Comparison of ENCODE assay signal across 18 cellular contexts in the genomic region with DNA sequence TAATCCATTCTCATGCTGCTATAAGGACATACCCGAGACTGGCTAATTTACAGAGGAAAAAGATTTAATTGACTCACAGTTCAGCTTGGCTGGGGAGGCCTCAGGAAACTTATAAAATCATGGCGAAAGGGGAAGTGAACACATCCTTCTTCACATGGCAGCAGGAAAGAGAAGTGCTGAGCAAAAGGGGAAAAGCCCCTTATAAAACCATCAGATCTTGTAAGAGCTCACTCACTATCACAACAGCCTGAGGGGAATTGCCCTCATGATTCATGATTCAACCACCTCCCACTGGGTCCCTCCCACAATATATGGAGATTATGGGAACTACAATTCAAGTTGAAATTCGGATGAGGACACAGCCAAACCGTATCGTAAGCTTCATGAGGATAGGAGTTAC. TPM values are rescaled to one million over a fixed set of nuclear protein-coding genes. Genes with fewer than 3 reads are reported as not detected.
DNase-seq lines count a peak whose midpoint lies in the region; ATAC-seq, FAIRE-seq and TF ChIP-seq lines count a peak whose summit lies in the region.
"Had no signal": no experiment of that assay in that cellular context is flagged by ENCODE, and none has a peak within 500 bp of the region (broad histone marks: within the 10 kb centered on the region; RNA-seq: fewer than 3 reads in every experiment).

No MANE protein-coding gene starts in this region.

- H3K27me3 ChIP-seq in A673 (replicated peaks; ENCODE audit: insufficient read depth, low read depth, low read length, poor library complexity) (peaks cover 22% of the 10 kb centered on the region), HUES48 (ENCODE audit: control insufficient read depth, insufficient read depth, low read length) (peaks cover 2% of the 10 kb centered on the region; the same call in 1 of the 2 replicates), astrocyte (ENCODE audit: insufficient read depth, low read length) (no peaks in the 10 kb centered on the region), hepatocyte (no peaks in the 10 kb centered on the region)
- H3K27me3 ChIP-seq: adrenal gland had no signal

- no peak overlapping the region for H3K4me3 ChIP-seq in A673 (ENCODE audit: low read depth, low read length, poor library complexity, severe bottlenecking)
- H3K4me3 ChIP-seq in HUES48 (ENCODE audit: low read depth, low read length) = no peak overlapping the region
- no peak overlapping the region for H3K4me3 ChIP-seq in astrocyte (ENCODE audit: insufficient read depth, low read depth, low read length)
- H3K4me3 ChIP-seq in hepatocyte = no peak overlapping the region
- H3K4me3 ChIP-seq: adrenal gland had no signal

- no TSS peak for BruUV-seq in A673 (replicated peaks; lab: Mats Ljungman, UMichigan)

- H3K27ac ChIP-seq in A673 (ENCODE audit: low read depth, low read length, poor library complexity, severe bottlenecking) (peak overlapping the region; percentile 47), HUES48 (ENCODE audit: low read depth, low read length) (peak overlapping the region; percentile 44), astrocyte (ENCODE audit: low read depth, low read length) (peak overlapping the region; percentile 48), hepatocyte (peak overlapping the region; percentile 61)
- H3K27ac ChIP-seq: adrenal gland had no signal

- no peak overlapping the region for H3K27ac Mint-ChIP-seq in astrocyte (ENCODE audit: unreplicated experiment)
- no peak overlapping the region for H3K27ac Mint-ChIP-seq in activated T-cell treated with anti-CD3 and anti-CD28 coated beads, Interleukin-2, amount 50 U/mL, for 72 hours

- no peaks in the 10 kb centered on the region for H3K9me2 ChIP-seq in hepatocyte (replicated peaks; ENCODE audit: insufficient read depth)
- H3K9me2 ChIP-seq: SK-N-SH had no signal

- H3K79me2 ChIP-seq in astrocyte (ENCODE audit: insufficient read depth, low read length) (no peaks in the 10 kb centered on the region), hepatocyte (peaks cover 4% of the 10 kb centered on the region)

- H3K4me1 ChIP-seq in A673 (ENCODE audit: insufficient read depth, low read length, poor library complexity, severe bottlenecking) = peaks cover 4% of the 10 kb centered on the region
- peaks cover 38% of the 10 kb centered on the region for H3K4me1 ChIP-seq in HUES48 (ENCODE audit: control insufficient read depth, insufficient read depth, low read length)
- H3K4me1 ChIP-seq in astrocyte (ENCODE audit: insufficient read depth, low read length) = peaks cover 6% of the 10 kb centered on the region
- peaks cover 18% of the 10 kb centered on the region for H3K4me1 ChIP-seq in hepatocyte (ENCODE audit: insufficient read depth)

- H3K4me2 ChIP-seq in astrocyte (ENCODE audit: low read length) (peak overlapping the region; percentile 23), hepatocyte (peak overlapping the region; percentile 32)
- H3K4me2 ChIP-seq: SK-N-SH had no signal

- no peak for TF ChIP-seq CTCF in A673 (conservative IDR thresholded peaks at IDR 0.05; ENCODE audit: low read depth, low read length)
- TF ChIP-seq CTCF in astrocyte (IDR thresholded peaks at IDR 0.05; ENCODE audit: insufficient read depth, low read depth, low read length) = no peak
- no peak for TF ChIP-seq CTCF in hepatocyte (IDR thresholded peaks at IDR 0.05; ENCODE audit: poor library complexity)

- H3K9me3 ChIP-seq in A673 (ENCODE audit: low read depth, low read length, poor library complexity, severe bottlenecking) (no peaks in the 10 kb centered on the region), HUES48 (ENCODE audit: control insufficient read depth, insufficient read depth, low read length) (no peaks in the 10 kb centered on the region), astrocyte (ENCODE audit: insufficient read depth, low read depth, low read length) (no peaks in the 10 kb centered on the region), hepatocyte (ENCODE audit: low read depth) (no peaks in the 10 kb centered on the region)
- H3K9me3 ChIP-seq: adrenal gland, SK-N-SH had no signal

- no peak for FAIRE-seq in astrocyte (lab: Jason Lieb, UNC)
- FAIRE-seq: HTR-8/SVneo had no signal

- H3K27me3 Mint-ChIP-seq in astrocyte (ENCODE audit: low read depth, unreplicated experiment) = peaks cover 14% of the 10 kb centered on the region
- H3K27me3 Mint-ChIP-seq in activated T-cell treated with anti-CD3 and anti-CD28 coated beads, Interleukin-2, amount 50 U/mL, for 72 hours (ENCODE audit: low read depth) = peaks cover 70% of the 10 kb centered on the region

- H3K9me3 Mint-ChIP-seq in astrocyte (ENCODE audit: unreplicated experiment) = no peaks in the 10 kb centered on the region
- no peaks in the 10 kb centered on the region for H3K9me3 Mint-ChIP-seq in activated T-cell treated with anti-CD3 and anti-CD28 coated beads, Interleukin-2, amount 50 U/mL, for 72 hours

- no peak overlapping the region for H3K4me3 Mint-ChIP-seq in astrocyte (ENCODE audit: unreplicated experiment)
- H3K4me3 Mint-ChIP-seq in activated T-cell treated with anti-CD3 and anti-CD28 coated beads, Interleukin-2, amount 50 U/mL, for 72 hours = no peak overlapping the region

- no peak for ATAC-seq in activated T-cell treated with anti-CD3 and anti-CD28 coated beads, Interleukin-2, amount 50 U/mL, for 72 hours (replicated peaks in 1 of 2)
- no peak for ATAC-seq in GM18498 (IDR thresholded peaks at IDR 0.05; ENCODE audit: unreplicated experiment)

- H3K36me3 Mint-ChIP-seq in astrocyte (ENCODE audit: low read depth, unreplicated experiment) = no peaks in the 10 kb centered on the region
- peaks cover 0 to 5% of the 10 kb centered on the region in 2 donors for H3K36me3 Mint-ChIP-seq in activated T-cell treated with anti-CD3 and anti-CD28 coated beads, Interleukin-2, amount 50 U/mL, for 72 hours (ENCODE audit: insufficient read depth in 2 of 2)

- CTCF ChIA-PET in A673 (lab: Charles Lee) = interaction anchor here (0.6 to 0.9 kb wide), 2 partner anchors 17 kb away, joined by 7 to 21 read pairs; no protein-coding TSS in a partner anchor

- WGBS in hepatocyte (ENCODE audit: low lambda C conversion rate, missing lambda C conversion rate) = 46% methylated on average over 5 of the region's 5 CpGs

- intact Hi-C loops in A673 (cut with micrococcal nuclease; ENCODE audit: unreplicated experiment) = no loop called here

- H3K9ac ChIP-seq in HUES48 (ENCODE audit: low read depth, low read length) (no peak overlapping the region), astrocyte (ENCODE audit: low read length) (peak overlapping the region; percentile 25)
- H3K9ac ChIP-seq: SK-N-SH had no signal

- H4K20me1 ChIP-seq in astrocyte (ENCODE audit: insufficient read depth, low read length) (no peaks in the 10 kb centered on the region), hepatocyte (ENCODE audit: insufficient read depth, poor library complexity, severe bottlenecking) (no peaks in the 10 kb centered on the region)

- H2AFZ ChIP-seq in astrocyte (ENCODE audit: low read depth, low read length) = no peak overlapping the region
- no peak overlapping the region for H2AFZ ChIP-seq in hepatocyte

- peak; percentile 73 for DNase-seq in A673 (ENCODE audit: low spot score)
- DNase-seq in astrocyte (ENCODE audit: low read depth) = no peak
- DNase-seq in hepatocyte (ENCODE audit: low spot score) = no peak
- no peak for DNase-seq in retina
- DNase-seq in NCI-H1092 (lab: John Stamatoyannopoulos, UW) = no peak
- DNase-seq in activated T-cell treated with anti-CD3 and anti-CD28 coated beads, Interleukin-2, amount 50 U/mL, for 72 hours = no peak
- DNase-seq: activated CD4-positive, CD25-positive, alpha-beta regulatory T cell; adrenal gland; DMS53; effector memory CD4-positive, alpha-beta T cell; H7; NCI-H187; NCI-H774; posterior cingulate gyrus; SK-N-SH had no signal

- peaks cover 4% of the 10 kb centered on the region for H3K4me1 Mint-ChIP-seq in astrocyte (ENCODE audit: low read depth, unreplicated experiment)
- H3K4me1 Mint-ChIP-seq in activated T-cell treated with anti-CD3 and anti-CD28 coated beads, Interleukin-2, amount 50 U/mL, for 72 hours (ENCODE audit: low read depth) = peaks cover 25% of the 10 kb centered on the region

- POLR2A ChIA-PET in A673 (lab: Charles Lee; ENCODE audit: low non-redundant PET) = no interaction called here

- H3K36me3 ChIP-seq in A673 (ENCODE audit: insufficient read depth, low read length, poor library complexity, severe bottlenecking) (no peaks in the 10 kb centered on the region), HUES48 (ENCODE audit: control insufficient read depth, insufficient read depth, low read length) (no peaks in the 10 kb centered on the region), astrocyte (ENCODE audit: insufficient read depth, low read length) (no peaks in the 10 kb centered on the region), hepatocyte (replicated peaks; ENCODE audit: insufficient read depth, low read depth) (no peaks in the 10 kb centered on the region)
- H3K36me3 ChIP-seq: adrenal gland had no signal

RNA-seq across cellular contexts. Expression of gene CYB5R2, which starts 3.8 kb away (rescaled TPM):
- total RNA-seq in A673 (2021) (6.2 and 6.9 TPM in 2 replicates), astrocyte (6.6 and 11.9 TPM in 2 replicates), hepatocyte (19.9 and 25.0 TPM in 2 replicates)
- polyA plus RNA-seq in hepatocyte = 37.4 and 38.5 TPM in 2 replicates
- total RNA-seq in activated T-cell treated with anti-CD3 and anti-CD28 coated beads, Interleukin-2, amount 50 U/mL, for 72 hours = 10 to 100 TPM; 12.8 to 14.8 TPM

RNA-seq across cellular contexts. Expression of gene OVCH2, which starts 29.2 kb away (rescaled TPM):
- total RNA-seq in A673 (2021) (not detected in 2 replicates), astrocyte (2.2 and 4.5 TPM in 2 replicates), hepatocyte (0.12 and 0.63 TPM in 2 replicates)
- polyA plus RNA-seq in hepatocyte = 0.51 TPM in 1 of 2 replicates, not detected in the other
- not detected for total RNA-seq in activated T-cell treated with anti-CD3 and anti-CD28 coated beads, Interleukin-2, amount 50 U/mL, for 72 hours
- total RNA-seq: adrenal gland had no signal
- polyA plus RNA-seq: adrenal gland, SK-N-SH had no signal
